Comparison of ENCODE assay signal across 31 cellular contexts in genomic region chr5:93479982-93480509, GRCh38.
"Had no signal": no experiment of that assay in that cellular context is flagged by ENCODE, and none has a peak within 500 bp of the region (broad histone marks: within the 10 kb centered on the region; RNA-seq: fewer than 3 reads in every experiment).

No MANE protein-coding gene starts in this region.

- ATAC-seq: natural killer cell; psoas muscle; right cardiac atrium; sciatic nerve; stimulated activated memory B cell treated with anti-CD40 and anti-IgM and Interleukin-4, amounts not matched to agents 10 μg/mL and 1 μg/mL and 100 μg/mL, for 72 hours; stimulated activated naive CD8-positive, alpha-beta T cell treated with anti-CD3 and anti-CD28 coated beads, Interleukin-15, amount 100 ng/mL, for 72 hours; stimulated activated naive CD8-positive, alpha-beta T cell treated with anti-CD3 and anti-CD28 coated beads, Interleukin-15, Interleukin-2, amounts not matched to agents 100 U/mL and 50 U/mL, for 24 hours; upper lobe of right lung had no signal

- H3K27me3 Mint-ChIP-seq: progenitor cell of endocrine pancreas; stimulated activated memory B cell treated with anti-CD40 and anti-IgM and Interleukin-4, amounts not matched to agents 10 μg/mL and 1 μg/mL and 100 μg/mL, for 72 hours; stimulated activated naive CD8-positive, alpha-beta T cell treated with anti-CD3 and anti-CD28 coated beads, Interleukin-15, amount 100 ng/mL, for 72 hours; type B pancreatic cell had no signal

- H3K27ac Mint-ChIP-seq: natural killer cell; nephron; neural progenitor cell; progenitor cell of endocrine pancreas; stimulated activated memory B cell treated with anti-CD40 and anti-IgM and Interleukin-4, amounts not matched to agents 10 μg/mL and 1 μg/mL and 100 μg/mL, for 72 hours; stimulated activated naive CD8-positive, alpha-beta T cell treated with anti-CD3 and anti-CD28 coated beads, Interleukin-15, amount 100 ng/mL, for 72 hours; type B pancreatic cell had no signal

- H3K4me2 ChIP-seq: neural progenitor cell, smooth muscle cell had no signal

- H2AFZ ChIP-seq: neural progenitor cell, parathyroid adenoma had no signal

- H3K4me1 Mint-ChIP-seq: natural killer cell; nephron; neural progenitor cell; stimulated activated memory B cell treated with anti-CD40 and anti-IgM and Interleukin-4, amounts not matched to agents 10 μg/mL and 1 μg/mL and 100 μg/mL, for 72 hours; stimulated activated naive CD8-positive, alpha-beta T cell treated with anti-CD3 and anti-CD28 coated beads, Interleukin-15, amount 100 ng/mL, for 72 hours had no signal

- H3K9me3 ChIP-seq: psoas muscle, testis, upper lobe of right lung had no signal

- H3K79me2 ChIP-seq: parathyroid adenoma had no signal

- H3K36me3 ChIP-seq: neural progenitor cell, ovary, spleen, suprapubic skin, tibial artery, transverse colon, upper lobe of right lung, uterus had no signal

- H3K4me3 Mint-ChIP-seq: natural killer cell; nephron; neural progenitor cell; stimulated activated memory B cell treated with anti-CD40 and anti-IgM and Interleukin-4, amounts not matched to agents 10 μg/mL and 1 μg/mL and 100 μg/mL, for 72 hours; stimulated activated naive CD8-positive, alpha-beta T cell treated with anti-CD3 and anti-CD28 coated beads, Interleukin-15, amount 100 ng/mL, for 72 hours; type B pancreatic cell had no signal

- H3K27me3 ChIP-seq: neural progenitor cell, ovary, spleen, suprapubic skin, testis, tibial artery, transverse colon, upper lobe of right lung, uterus had no signal

- H3K4me3 ChIP-seq: neural progenitor cell, ovary, psoas muscle, skin epidermis, smooth muscle cell, spleen, suprapubic skin, testis, tibial artery, transverse colon, upper lobe of right lung, uterus had no signal

- H3K4me1 ChIP-seq: neural progenitor cell, parathyroid adenoma, psoas muscle, spleen, suprapubic skin, testis, tibial artery, transverse colon, upper lobe of right lung, uterus had no signal

- DNase-seq: natural killer cell; occipital lobe; ovary; posterior cingulate gyrus; psoas muscle; right cardiac atrium; spleen; stimulated activated CD4-positive, alpha-beta T cell treated with anti-CD3 and anti-CD28 coated beads, Interleukin-12 subunit alpha, Interleukin-12 subunit beta, amount 100 ng/mL, for 4 hours; stimulated activated CD4-positive, alpha-beta T cell treated with anti-CD3 and anti-CD28 coated beads, Interleukin-1b, Interleukin-23, amount 100 ng/mL, for 48 hours; stimulated activated CD4-positive, alpha-beta T cell treated with anti-CD3 and anti-CD28 coated beads, Interleukin-4, amount 100 ng/mL, for 1 hour; stimulated activated CD4-positive, alpha-beta T cell treated with anti-CD3 and anti-CD28 coated beads, Interleukin-4, amount 100 ng/mL, for 4 hours; stimulated activated CD8-positive, alpha-beta memory T cell treated with anti-CD3 and anti-CD28 coated beads, Interleukin-4, amount 100 ng/mL, for 48 hours; stimulated activated naive CD4-positive, alpha-beta T cell; stimulated activated naive CD8-positive, alpha-beta T cell treated with anti-CD3 and anti-CD28 coated beads, Interleukin-15, amount 100 ng/mL, for 72 hours; stimulated activated naive CD8-positive, alpha-beta T cell treated with anti-CD3 and anti-CD28 coated beads, Interleukin-15, Interleukin-2, amounts not matched to agents 100 U/mL and 50 U/mL, for 24 hours; substantia nigra; testis; tibial artery; transverse colon; upper lobe of right lung; uterus had no signal

- H3K27ac ChIP-seq: neural progenitor cell, ovary, parathyroid adenoma, psoas muscle, skin epidermis, spleen, suprapubic skin, testis, tibial artery, transverse colon, upper lobe of right lung, uterus had no signal

- H3K36me3 Mint-ChIP-seq: natural killer cell; stimulated activated memory B cell treated with anti-CD40 and anti-IgM and Interleukin-4, amounts not matched to agents 10 μg/mL and 1 μg/mL and 100 μg/mL, for 72 hours; type B pancreatic cell had no signal

- H3K9ac ChIP-seq: neural progenitor cell, parathyroid adenoma had no signal
